1 cellular context compared by ENCODE assay signal in genomic region chr4:166838975-166839614, GRCh38.
A peak's percentile ranks its signal among the peaks of the same experiment; 100 is the strongest.
TF ChIP-seq lines count a peak whose summit lies in the region.

No MANE protein-coding gene starts in this region.

TF ChIP-seq in GM12878, 131 proteins besides CTCF, POLR2A, EP300 and RAD21 (continued from another document):
- TF ChIP-seq KAT2A (conservative IDR thresholded peaks at IDR 0.05; ENCODE audit: control insufficient read depth, low read depth, low read length) (no peak), CHD1 (IDR thresholded peaks at IDR 0.05; ENCODE audit: low read depth, low read length) (no peak), MEF2A (IDR thresholded peaks at IDR 0.05; ENCODE audit: insufficient read depth, low read depth, low read length) (peak; percentile 84), HDAC6 (IDR thresholded peaks at IDR 0.05; ENCODE audit: unreplicated experiment) (no peak), MTA3 (IDR thresholded peaks at IDR 0.05; ENCODE audit: borderline replicate concordance, low read length) (no peak), RUNX3 (IDR thresholded peaks at IDR 0.05; ENCODE audit: low read length) (peak; percentile 52; the same call in 1 of the 2 replicates), SUZ12 (IDR thresholded peaks at IDR 0.05; ENCODE audit: unreplicated experiment) (no peak), JUNB (IDR thresholded peaks at IDR 0.05) (peak; percentile 83), STAT1 (conservative IDR thresholded peaks at IDR 0.05) (no peak), IKZF1 (conservative IDR thresholded peaks at IDR 0.05) (peak; percentile 77), REST (IDR thresholded peaks at IDR 0.05; ENCODE audit: low read depth, low read length) (no peak), ZNF384 (IDR thresholded peaks at IDR 0.05; ENCODE audit: borderline replicate concordance, low read depth, low read length) (no peak), HDGF (IDR thresholded peaks at IDR 0.05) (no peak), ETV6 (conservative IDR thresholded peaks at IDR 0.05 in 1 of 2, IDR thresholded peaks at IDR 0.05 in 1 of 2; ENCODE audit: borderline replicate concordance in 1 of 2, low read depth in 1 of 2) (peak in 1 of 2 experiments; percentile 52; a peak in 1 of 4 replicates), JUND (IDR thresholded peaks at IDR 0.05; ENCODE audit: low read depth, low read length) (no peak), FOS (IDR thresholded peaks at IDR 0.05; ENCODE audit: borderline replicate concordance, extremely low read depth, insufficient read length) (no peak), TCF12 (IDR thresholded peaks at IDR 0.05; ENCODE audit: low read depth, low read length) (peak; percentile 51; the same call in 1 of the 2 replicates), E4F1 (IDR thresholded peaks at IDR 0.05; ENCODE audit: borderline replicate concordance, partially characterized antibody) (no peak), SPI1 (IDR thresholded peaks at IDR 0.05; ENCODE audit: borderline replicate concordance, insufficient read depth, low read depth, low read length) (peak; percentile 80), ZSCAN29 (IDR thresholded peaks at IDR 0.05) (no peak), TARDBP (IDR thresholded peaks at IDR 0.05; ENCODE audit: borderline replicate concordance) (no peak), RELA (IDR thresholded peaks at IDR 0.05; ENCODE audit: borderline replicate concordance, partially characterized antibody) (no peak), ZNF217 (IDR thresholded peaks at IDR 0.05) (no peak), HDAC2 (IDR thresholded peaks at IDR 0.05) (no peak), SMC3 (IDR thresholded peaks at IDR 0.05; ENCODE audit: borderline replicate concordance, low read length) (no peak), BCL11A (IDR thresholded peaks at IDR 0.05; ENCODE audit: low read depth, low read length) (peak; percentile 65), SREBF1 (IDR thresholded peaks at IDR 0.05; ENCODE audit: low read length) (no peak), SMAD5 (IDR thresholded peaks at IDR 0.05; ENCODE audit: low read depth) (no peak), HCFC1 (IDR thresholded peaks at IDR 0.05; ENCODE audit: low read length) (no peak), POU2F2 (IDR thresholded peaks at IDR 0.05; ENCODE audit: borderline replicate concordance, low read depth, low read length) (no peak), MAX (IDR thresholded peaks at IDR 0.05; ENCODE audit: low read depth, low read length) (no peak), ZZZ3 (IDR thresholded peaks at IDR 0.05; ENCODE audit: control insufficient read depth, insufficient read length, low read depth) (no peak), ZBTB4 (CRISPR knock-in tag; IDR thresholded peaks at IDR 0.05) (no peak)
- TF ChIP-seq, protein P1, sequence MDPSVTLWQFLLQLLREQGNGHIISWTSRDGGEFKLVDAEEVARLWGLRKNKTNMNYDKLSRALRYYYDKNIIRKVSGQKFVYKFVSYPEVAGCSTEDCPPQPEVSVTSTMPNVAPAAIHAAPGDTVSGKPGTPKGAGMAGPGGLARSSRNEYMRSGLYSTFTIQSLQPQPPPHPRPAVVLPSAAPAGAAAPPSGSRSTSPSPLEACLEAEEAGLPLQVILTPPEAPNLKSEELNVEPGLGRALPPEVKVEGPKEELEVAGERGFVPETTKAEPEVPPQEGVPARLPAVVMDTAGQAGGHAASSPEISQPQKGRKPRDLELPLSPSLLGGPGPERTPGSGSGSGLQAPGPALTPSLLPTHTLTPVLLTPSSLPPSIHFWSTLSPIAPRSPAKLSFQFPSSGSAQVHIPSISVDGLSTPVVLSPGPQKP (IDR thresholded peaks at IDR 0.05; ENCODE audit: low read depth, low read length), result 0 out of 2 replicates have a peak, but pooled peaks have one; percentile 12
- TF ChIP-seq, protein P2, sequence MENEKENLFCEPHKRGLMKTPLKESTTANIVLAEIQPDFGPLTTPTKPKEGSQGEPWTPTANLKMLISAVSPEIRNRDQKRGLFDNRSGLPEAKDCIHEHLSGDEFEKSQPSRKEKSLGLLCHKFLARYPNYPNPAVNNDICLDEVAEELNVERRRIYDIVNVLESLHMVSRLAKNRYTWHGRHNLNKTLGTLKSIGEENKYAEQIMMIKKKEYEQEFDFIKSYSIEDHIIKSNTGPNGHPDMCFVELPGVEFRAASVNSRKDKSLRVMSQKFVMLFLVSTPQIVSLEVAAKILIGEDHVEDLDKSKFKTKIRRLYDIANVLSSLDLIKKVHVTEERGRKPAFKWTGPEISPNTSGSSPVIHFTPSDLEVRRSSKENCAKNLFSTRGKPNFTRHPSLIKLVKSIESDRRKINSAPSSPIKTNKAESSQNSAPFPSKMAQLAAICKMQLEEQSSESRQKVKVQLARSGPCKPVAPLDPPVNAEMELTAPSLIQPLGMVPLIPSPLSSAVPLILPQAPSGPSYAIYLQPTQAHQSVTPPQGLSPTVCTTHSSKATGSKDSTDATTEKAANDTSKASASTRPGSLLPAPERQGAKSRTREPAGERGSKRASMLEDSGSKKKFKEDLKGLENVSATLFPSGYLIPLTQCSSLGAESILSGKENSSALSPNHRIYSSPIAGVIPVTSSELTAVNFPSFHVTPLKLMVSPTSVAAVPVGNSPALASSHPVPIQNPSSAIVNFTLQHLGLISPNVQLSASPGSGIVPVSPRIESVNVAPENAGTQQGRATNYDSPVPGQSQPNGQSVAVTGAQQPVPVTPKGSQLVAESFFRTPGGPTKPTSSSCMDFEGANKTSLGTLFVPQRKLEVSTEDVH (IDR thresholded peaks at IDR 0.05; ENCODE audit: low read depth, partially characterized antibody), result no peak
- TF ChIP-seq, protein P3, sequence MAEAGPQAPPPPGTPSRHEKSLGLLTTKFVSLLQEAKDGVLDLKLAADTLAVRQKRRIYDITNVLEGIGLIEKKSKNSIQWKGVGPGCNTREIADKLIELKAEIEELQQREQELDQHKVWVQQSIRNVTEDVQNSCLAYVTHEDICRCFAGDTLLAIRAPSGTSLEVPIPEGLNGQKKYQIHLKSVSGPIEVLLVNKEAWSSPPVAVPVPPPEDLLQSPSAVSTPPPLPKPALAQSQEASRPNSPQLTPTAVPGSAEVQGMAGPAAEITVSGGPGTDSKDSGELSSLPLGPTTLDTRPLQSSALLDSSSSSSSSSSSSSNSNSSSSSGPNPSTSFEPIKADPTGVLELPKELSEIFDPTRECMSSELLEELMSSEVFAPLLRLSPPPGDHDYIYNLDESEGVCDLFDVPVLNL (IDR thresholded peaks at IDR 0.05; ENCODE audit: low read depth, low read length), result no peak
- TF ChIP-seq, protein P4, sequence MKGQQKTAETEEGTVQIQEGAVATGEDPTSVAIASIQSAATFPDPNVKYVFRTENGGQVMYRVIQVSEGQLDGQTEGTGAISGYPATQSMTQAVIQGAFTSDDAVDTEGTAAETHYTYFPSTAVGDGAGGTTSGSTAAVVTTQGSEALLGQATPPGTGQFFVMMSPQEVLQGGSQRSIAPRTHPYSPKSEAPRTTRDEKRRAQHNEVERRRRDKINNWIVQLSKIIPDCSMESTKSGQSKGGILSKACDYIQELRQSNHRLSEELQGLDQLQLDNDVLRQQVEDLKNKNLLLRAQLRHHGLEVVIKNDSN (IDR thresholded peaks at IDR 0.05; ENCODE audit: borderline replicate concordance, extremely low read length, insufficient read depth, low read depth, low read length), result no peak
